28 cellular contexts compared by ENCODE assay signal in the genomic region with DNA sequence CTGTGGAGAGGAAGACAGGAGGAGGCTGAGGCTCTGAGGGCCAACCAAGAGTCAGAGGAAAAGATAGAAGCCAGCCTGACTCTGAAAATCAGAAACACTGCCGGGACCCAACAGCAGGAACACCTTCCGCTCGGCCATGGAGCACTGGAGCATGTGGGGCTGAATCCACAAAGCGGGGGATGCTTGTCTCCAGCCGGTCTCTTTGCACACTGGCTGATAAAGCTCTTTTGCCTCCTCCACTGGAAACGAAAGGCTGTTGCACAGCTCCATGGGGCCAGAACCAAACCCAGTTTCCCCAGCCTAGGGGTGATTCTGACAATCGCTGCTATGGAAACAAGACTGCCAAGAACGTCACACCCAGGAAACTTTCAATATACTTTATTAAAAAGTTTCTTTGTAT.
DNase-seq lines count a peak whose midpoint lies in the region; ATAC-seq, FAIRE-seq and TF ChIP-seq lines count a peak whose summit lies in the region.
"Had no signal": no experiment of that assay in that cellular context is flagged by ENCODE, and none has a peak within 500 bp of the region (broad histone marks: within the 10 kb centered on the region; RNA-seq: fewer than 3 reads in every experiment).

No MANE protein-coding gene starts in this region.

- intact Hi-C loops in left ventricle myocardium superior (cut with micrococcal nuclease) (no loop called here), tibial artery (cut with DNase I; ENCODE audit: low total_unique reads) (no loop called here)

- H3K36me3 Mint-ChIP-seq in neural crest cell (ENCODE audit: low read depth) = no peaks in the 10 kb centered on the region
- H3K36me3 Mint-ChIP-seq: CD4-positive, alpha-beta memory T cell; memory B cell; naive B cell had no signal

- H3K27me3 ChIP-seq in cardiac muscle cell = no peaks in the 10 kb centered on the region
- no peaks in the 10 kb centered on the region for H3K27me3 ChIP-seq in tibial artery

- H3K4me1 ChIP-seq in cardiac muscle cell (ENCODE audit: low read depth) (no peaks in the 10 kb centered on the region), tibial artery (peaks cover 0 to 91% (median 68%) of the 10 kb centered on the region in 4 donors)

- H3K36me3 ChIP-seq in cardiac muscle cell = no peaks in the 10 kb centered on the region
- no peaks in the 10 kb centered on the region for H3K36me3 ChIP-seq in tibial artery

- peaks cover 2% of the 10 kb centered on the region for H3K9me3 Mint-ChIP-seq in neural crest cell
- H3K9me3 Mint-ChIP-seq: activated CD4-positive, alpha-beta memory T cell treated with anti-CD3 and anti-CD28 coated beads, Interleukin-2, amount 10 ng/mL, durations not matched to agents 7 days and 5 days; activated T-helper 2 cell treated with anti-CD3 and anti-CD28 coated beads, Interferon-gamma antibody, Interleukin-2, Interleukin-4, amounts not matched to agents 10 μg/mL and 5 μg/mL and 100 μg/mL, durations not matched to agents 14 hours and 24 hours and 36 hours; CD4-positive, alpha-beta memory T cell; H9; memory B cell had no signal

- no peaks in the 10 kb centered on the region for H3K9me3 ChIP-seq in cardiac muscle cell (ENCODE audit: low read depth)
- H3K9me3 ChIP-seq in tibial artery = no peaks in the 10 kb centered on the region

- no peak for FAIRE-seq in frontal cortex (lab: Jason Lieb, UNC)
- FAIRE-seq: colon had no signal

- H3K4me3 ChIP-seq in cardiac muscle cell = no peak overlapping the region
- no peak overlapping the region for H3K4me3 ChIP-seq in fibroblast of pulmonary artery (replicated peaks; ENCODE audit: low read depth, low read length)
- H3K4me3 ChIP-seq in tibial artery = no peak overlapping the region

- DNase-seq in cardiac muscle cell (ENCODE audit: low read depth in 1 of 2, low spot score in 1 of 2) (no peak), left ventricle myocardium superior (no peak), fibroblast of pulmonary artery (ENCODE audit: low read depth) (no peak), neural crest cell (ENCODE audit: low read depth, low spot score) (no peak), tibial artery (no peak), NCI-H1105 (lab: John Stamatoyannopoulos, UW) (no peak), frontal cortex (ENCODE audit: low spot score in 2 of 2) (no peak)
- DNase-seq: activated CD4-positive, alpha-beta memory T cell treated with anti-CD3 and anti-CD28 coated beads, Interleukin-2, amount 10 ng/mL, durations not matched to agents 7 days and 5 days; AML-193; CD4-positive, alpha-beta memory T cell; H9; kidney glomerular epithelial cell; naive B cell; NCI-H1092 treated with DMSO at 0.1 percent for 48 hours; NCI-H2081 treated with DMSO at 0.1 percent for 48 hours; PC-3; retina; SIG-M5; stimulated activated CD4-positive, alpha-beta T cell treated with anti-CD3 and anti-CD28 coated beads, Interleukin-12 subunit alpha, Interleukin-12 subunit beta, amount 100 ng/mL, for 4 hours; stimulated activated CD4-positive, alpha-beta T cell treated with anti-CD3 and anti-CD28 coated beads, Interleukin-4, amount 100 ng/mL, for 4 hours; stimulated activated naive CD4-positive, alpha-beta T cell; SW 1271 had no signal

- no peak overlapping the region for H3K4me3 Mint-ChIP-seq in neural crest cell
- H3K4me3 Mint-ChIP-seq: activated CD4-positive, alpha-beta memory T cell treated with anti-CD3 and anti-CD28 coated beads, Interleukin-2, amount 10 ng/mL, durations not matched to agents 7 days and 5 days; CD4-positive, alpha-beta memory T cell; H9; memory B cell; naive B cell had no signal

- no peak for ATAC-seq in left ventricle myocardium superior
- ATAC-seq in HG03460 (IDR thresholded peaks at IDR 0.05; ENCODE audit: unreplicated experiment) = no peak
- ATAC-seq: activated CD4-positive, CD25-positive, alpha-beta regulatory T cell treated with anti-CD3 and anti-CD28 coated beads, Interleukin-2, amount 50 U/mL, for 24 hours had no signal

- H3K27ac ChIP-seq in cardiac muscle cell (no peak overlapping the region), tibial artery (peak overlapping the region; percentile 94 to 98)
- H3K27ac ChIP-seq: 22Rv1 had no signal

- peak; percentile 3 for TF ChIP-seq CTCF in cardiac muscle cell (IDR thresholded peaks at IDR 0.05; ENCODE audit: low read depth, low read length)
- TF ChIP-seq CTCF in fibroblast of pulmonary artery (IDR thresholded peaks at IDR 0.05; ENCODE audit: low read length, missing control alignments) = peak; percentile 4
- no peak for TF ChIP-seq CTCF in neural crest cell (conservative IDR thresholded peaks at IDR 0.05)
- TF ChIP-seq CTCF in tibial artery (IDR thresholded peaks at IDR 0.05) = no peak

- no peaks in the 10 kb centered on the region for H3K27me3 Mint-ChIP-seq in neural crest cell (ENCODE audit: low read depth)

- peaks cover 25% of the 10 kb centered on the region for H3K4me1 Mint-ChIP-seq in neural crest cell
- H3K4me1 Mint-ChIP-seq: activated CD4-positive, alpha-beta memory T cell treated with anti-CD3 and anti-CD28 coated beads, Interleukin-2, amount 10 ng/mL, durations not matched to agents 7 days and 5 days; CD4-positive, alpha-beta memory T cell; memory B cell; naive B cell had no signal

- H3K27ac Mint-ChIP-seq in neural crest cell (ENCODE audit: unreplicated experiment) = peak overlapping the region; percentile 65
- H3K27ac Mint-ChIP-seq: activated CD4-positive, alpha-beta memory T cell treated with anti-CD3 and anti-CD28 coated beads, Interleukin-2, amount 10 ng/mL, durations not matched to agents 7 days and 5 days; activated T-helper 2 cell treated with anti-CD3 and anti-CD28 coated beads, Interferon-gamma antibody, Interleukin-2, Interleukin-4, amounts not matched to agents 10 μg/mL and 5 μg/mL and 100 μg/mL, durations not matched to agents 14 hours and 24 hours and 36 hours; CD4-positive, alpha-beta memory T cell; memory B cell; naive B cell had no signal

Comparison
In these comparisons a context has a peak if more than half of its experiments do, and no peak if none do; other contexts are left out.
1. CTCF ChIP-seq: peak in cardiac muscle cell (single experiment) and fibroblast of pulmonary artery (single experiment); none in neural crest cell (single experiment) and tibial artery (0 of 2).